In genomic region chr3:41018841-41019240, GRCh38 we compare ENCODE assay signal across 28 cellular contexts.
"Had no signal": no experiment of that assay in that cellular context is flagged by ENCODE, and none has a peak within 500 bp of the region (broad histone marks: within the 10 kb centered on the region; RNA-seq: fewer than 3 reads in every experiment).

No MANE protein-coding gene starts in this region.

- H3K4me3 Mint-ChIP-seq: dendritic cell treated with granulocyte-macrophage colony-stimulating factor and Interleukin-4, amounts not matched to agents 40 ng/mL and 50 ng/mL, for 4 days; memory B cell; natural killer cell; stimulated activated naive CD8-positive, alpha-beta T cell treated with anti-CD3 and anti-CD28 coated beads, Interleukin-15, amount 100 ng/mL, for 72 hours had no signal

- H3K4me3 ChIP-seq: esophagus muscularis mucosa, gastroesophageal sphincter, heart left ventricle, hepatocyte, lung, ovary, smooth muscle cell, suprapubic skin, transverse colon, upper lobe of right lung, uterus had no signal

- H3K27me3 Mint-ChIP-seq: dendritic cell treated with granulocyte-macrophage colony-stimulating factor and Interleukin-4, amounts not matched to agents 40 ng/mL and 50 ng/mL, for 4 days had no signal

- H3K36me3 Mint-ChIP-seq: memory B cell, natural killer cell had no signal

- DNase-seq: effector CD8-positive, alpha-beta T cell; foreskin keratinocyte; heart left ventricle; kidney; natural killer cell; occipital lobe; ovary; posterior cingulate gyrus; stimulated activated CD4-positive, alpha-beta T cell treated with anti-CD3 and anti-CD28 coated beads, Interleukin-12 subunit alpha, Interleukin-12 subunit beta, amount 100 ng/mL, for 4 hours; stimulated activated CD4-positive, alpha-beta T cell treated with anti-CD3 and anti-CD28 coated beads, Interleukin-1b, Interleukin-23, amount 100 ng/mL, for 48 hours; stimulated activated CD4-positive, alpha-beta T cell treated with anti-CD3 and anti-CD28 coated beads, Interleukin-4, amount 100 ng/mL, for 1 hour; stimulated activated CD8-positive, alpha-beta memory T cell treated with anti-CD3 and anti-CD28 coated beads, Interleukin-4, amount 100 ng/mL, for 48 hours; stimulated activated naive CD4-positive, alpha-beta T cell; stimulated activated naive CD8-positive, alpha-beta T cell treated with anti-CD3 and anti-CD28 coated beads, Interleukin-15, amount 100 ng/mL, for 72 hours; transverse colon; upper lobe of right lung; uterus had no signal

- ATAC-seq: foreskin keratinocyte; gastroesophageal sphincter; heart left ventricle; left lobe of liver; natural killer cell; sciatic nerve; stimulated activated naive CD8-positive, alpha-beta T cell treated with anti-CD3 and anti-CD28 coated beads, Interleukin-15, amount 100 ng/mL, for 72 hours; upper lobe of right lung had no signal

- H3K9me3 ChIP-seq: esophagus muscularis mucosa, gastroesophageal sphincter, heart left ventricle, ovary, suprapubic skin, transverse colon, upper lobe of right lung, uterus had no signal

- H2AFZ ChIP-seq: hepatocyte had no signal

- H3K79me2 ChIP-seq: hepatocyte had no signal

- H3K27ac ChIP-seq: esophagus muscularis mucosa, foreskin keratinocyte, gastroesophageal sphincter, heart left ventricle, hepatocyte, ovary, suprapubic skin, transverse colon, upper lobe of right lung, uterus had no signal

- H3K9me3 Mint-ChIP-seq: dendritic cell treated with granulocyte-macrophage colony-stimulating factor and Interleukin-4, amounts not matched to agents 40 ng/mL and 50 ng/mL, for 4 days; memory B cell; natural killer cell; stimulated activated naive CD8-positive, alpha-beta T cell treated with anti-CD3 and anti-CD28 coated beads, Interleukin-15, amount 100 ng/mL, for 72 hours had no signal

- H3K27ac Mint-ChIP-seq: dendritic cell treated with granulocyte-macrophage colony-stimulating factor and Interleukin-4, amounts not matched to agents 40 ng/mL and 50 ng/mL, for 4 days; memory B cell; natural killer cell; stimulated activated naive CD8-positive, alpha-beta T cell treated with anti-CD3 and anti-CD28 coated beads, Interleukin-15, amount 100 ng/mL, for 72 hours had no signal

- H3K27me3 ChIP-seq: esophagus muscularis mucosa, gastroesophageal sphincter, heart left ventricle, hepatocyte, ovary, transverse colon, upper lobe of right lung, uterus had no signal

- FAIRE-seq: endothelial cell of umbilical vein had no signal

- H3K4me2 ChIP-seq: hepatocyte, smooth muscle cell had no signal

- H3K4me1 Mint-ChIP-seq: memory B cell; natural killer cell; stimulated activated naive CD8-positive, alpha-beta T cell treated with anti-CD3 and anti-CD28 coated beads, Interleukin-15, amount 100 ng/mL, for 72 hours had no signal

- H3K36me3 ChIP-seq: esophagus muscularis mucosa, gastroesophageal sphincter, heart left ventricle, ovary, suprapubic skin, transverse colon, upper lobe of right lung, uterus had no signal

- H3K4me1 ChIP-seq: esophagus muscularis mucosa, foreskin keratinocyte, gastroesophageal sphincter, heart left ventricle, suprapubic skin, transverse colon, upper lobe of right lung, uterus had no signal
